Comparison of ENCODE assay signal across 13 cellular contexts in genomic region chr9:14349818-14350333, GRCh38. TPM values are rescaled to one million over a fixed set of nuclear protein-coding genes. Genes with fewer than 3 reads are reported as not detected.
DNase-seq lines count a peak whose midpoint lies in the region; ATAC-seq and TF ChIP-seq lines count a peak whose summit lies in the region.
"Had no signal": no experiment of that assay in that cellular context is flagged by ENCODE, and none has a peak within 500 bp of the region (broad histone marks: within the 10 kb centered on the region; RNA-seq: fewer than 3 reads in every experiment).

No MANE protein-coding gene starts in this region.

- DNase-seq in heart left ventricle (peak in 2 of 5 donors; percentile 27 to 43), left cardiac atrium (no peak), esophagus muscularis mucosa (ENCODE audit: extremely low spot score) (no peak), neural crest cell (ENCODE audit: low read depth, low spot score) (no peak), upper lobe of left lung (peak in 1 of 2 donors; percentile 33), SK-N-DZ (ENCODE audit: low spot score) (no peak)
- DNase-seq in activated T-cell treated with anti-CD3 and anti-CD28 coated beads, Interleukin-2, amount 50 U/mL, for 24 hours = no peak
- DNase-seq in NK-92 treated with Interleukin-12 subunit alpha and Interleukin-12 subunit beta, amount 100 ng/mL, for 24 hours (lab: John Stamatoyannopoulos, UW) = no peak
- DNase-seq: activated naive CD8-positive, alpha-beta T cell treated with anti-CD3 and anti-CD28 coated beads, Interleukin-2, amount 10 ng/mL, durations not matched to agents 7 days and 5 days; NCI-H2029 treated with DMSO at 0.1 percent for 48 hours; OCI-M1 had no signal

- peak overlapping the region; percentile 45 for H3K4me3 Mint-ChIP-seq in neural crest cell
- H3K4me3 Mint-ChIP-seq in activated T-cell treated with anti-CD3 and anti-CD28 coated beads, Interleukin-2, amount 50 U/mL, for 24 hours = no peak overlapping the region
- H3K4me3 Mint-ChIP-seq: activated naive CD8-positive, alpha-beta T cell treated with anti-CD3 and anti-CD28 coated beads, Interleukin-2, amount 10 ng/mL, durations not matched to agents 7 days and 5 days had no signal

- H3K27ac Mint-ChIP-seq in neural crest cell (ENCODE audit: unreplicated experiment) = no peak overlapping the region
- H3K27ac Mint-ChIP-seq in activated T-cell treated with anti-CD3 and anti-CD28 coated beads, Interleukin-2, amount 50 U/mL, for 24 hours = no peak overlapping the region
- H3K27ac Mint-ChIP-seq: activated naive CD8-positive, alpha-beta T cell treated with anti-CD3 and anti-CD28 coated beads, Interleukin-2, amount 10 ng/mL, durations not matched to agents 7 days and 5 days had no signal

- ATAC-seq in heart left ventricle (no peak), left cardiac atrium (no peak), upper lobe of left lung (ENCODE audit: low FRiP score in 2 of 2) (no peak)
- ATAC-seq: A549 had no signal

- TF ChIP-seq EP300 in esophagus muscularis mucosa (IDR thresholded peaks at IDR 0.05) (no peak), upper lobe of left lung (IDR thresholded peaks at IDR 0.05) (no peak)

- TF ChIP-seq POLR2A in heart left ventricle (IDR thresholded peaks at IDR 0.05) = no peak
- no peak for TF ChIP-seq POLR2A in esophagus muscularis mucosa (IDR thresholded peaks at IDR 0.05; ENCODE audit: low read depth)
- no peak for TF ChIP-seq POLR2A in upper lobe of left lung (IDR thresholded peaks at IDR 0.05)

- H3K36me3 Mint-ChIP-seq in neural crest cell (ENCODE audit: low read depth) = no peaks in the 10 kb centered on the region
- H3K36me3 Mint-ChIP-seq in activated T-cell treated with anti-CD3 and anti-CD28 coated beads, Interleukin-2, amount 50 U/mL, for 24 hours (ENCODE audit: low read depth) = no peaks in the 10 kb centered on the region
- H3K36me3 Mint-ChIP-seq: activated naive CD8-positive, alpha-beta T cell treated with anti-CD3 and anti-CD28 coated beads, Interleukin-2, amount 10 ng/mL, durations not matched to agents 7 days and 5 days had no signal

- H3K4me1 Mint-ChIP-seq in neural crest cell = peaks cover 66% of the 10 kb centered on the region
- peaks cover 24% of the 10 kb centered on the region for H3K4me1 Mint-ChIP-seq in activated T-cell treated with anti-CD3 and anti-CD28 coated beads, Interleukin-2, amount 50 U/mL, for 24 hours (ENCODE audit: low read depth)

- H3K4me1 ChIP-seq in heart left ventricle (peaks cover 4 to 70% (median 34%) of the 10 kb centered on the region in 12 donors), esophagus muscularis mucosa (peaks cover 47 to 86% (median 86%) of the 10 kb centered on the region in 4 donors), upper lobe of left lung (peaks cover 18 to 45% (median 36%) of the 10 kb centered on the region in 4 donors)

- H3K27me3 Mint-ChIP-seq in neural crest cell (ENCODE audit: low read depth) = peaks cover 6% of the 10 kb centered on the region
- peaks cover 76% of the 10 kb centered on the region for H3K27me3 Mint-ChIP-seq in activated T-cell treated with anti-CD3 and anti-CD28 coated beads, Interleukin-2, amount 50 U/mL, for 24 hours

- 35 to 54% (median 37%) methylated on average over 27 of the region's 27 CpGs for WGBS in heart left ventricle, 4 donors
- 47% methylated on average over 27 of the region's 27 CpGs for WGBS in esophagus muscularis mucosa
- WGBS in upper lobe of left lung, 2 donors = 23 to 24% methylated on average over 26 to 27 of the region's 27 CpGs

- no peaks in the 10 kb centered on the region for H3K36me3 ChIP-seq in heart left ventricle
- H3K36me3 ChIP-seq in esophagus muscularis mucosa = no peaks in the 10 kb centered on the region
- no peaks in the 10 kb centered on the region for H3K36me3 ChIP-seq in upper lobe of left lung

- H3K9me3 ChIP-seq in heart left ventricle (no peaks in the 10 kb centered on the region), esophagus muscularis mucosa (no peaks in the 10 kb centered on the region), upper lobe of left lung (no peaks in the 10 kb centered on the region)
- H3K9me3 ChIP-seq: A549 had no signal

- TF ChIP-seq CTCF in heart left ventricle (IDR thresholded peaks at IDR 0.05) = no peak
- no peak for TF ChIP-seq CTCF in esophagus muscularis mucosa (IDR thresholded peaks at IDR 0.05)
- no peak for TF ChIP-seq CTCF in neural crest cell (conservative IDR thresholded peaks at IDR 0.05)
- no peak for TF ChIP-seq CTCF in upper lobe of left lung (IDR thresholded peaks at IDR 0.05)

- no peaks in the 10 kb centered on the region for H3K9me3 Mint-ChIP-seq in neural crest cell
- no peaks in the 10 kb centered on the region for H3K9me3 Mint-ChIP-seq in activated T-cell treated with anti-CD3 and anti-CD28 coated beads, Interleukin-2, amount 50 U/mL, for 24 hours
- H3K9me3 Mint-ChIP-seq: activated naive CD8-positive, alpha-beta T cell treated with anti-CD3 and anti-CD28 coated beads, Interleukin-2, amount 10 ng/mL, durations not matched to agents 7 days and 5 days had no signal

- H3K27ac ChIP-seq in heart left ventricle (peak overlapping the region; percentile 76 to 94 (median 87)), esophagus muscularis mucosa (replicated peaks in 1 of 4) (peak overlapping the region; percentile 67 to 83 (median 74)), upper lobe of left lung (peak overlapping the region; percentile 72 to 85 (median 84))
- H3K27ac ChIP-seq: A549 had no signal

- H3K4me3 ChIP-seq in heart left ventricle (peak overlapping the region; percentile 1 to 72 (median 59)), esophagus muscularis mucosa (peak overlapping the region; percentile 53 to 66 (median 61)), upper lobe of left lung (peak overlapping the region; percentile 12 to 59 (median 50))
- H3K4me3 ChIP-seq: A549 had no signal

- intact Hi-C loops in heart left ventricle (cut with DNase I) = loop anchor here (2.0 to 10.0 kb wide), 25 partner anchors 27 to 998 kb away; partner anchors contain the start of gene NFIB (in 1 of the 10)
- intact Hi-C loops in left cardiac atrium (cut with DNase I) = loop anchor here (5.0 to 10.0 kb wide), 4 partner anchors 38 to 995 kb away; partner anchors contain the start of gene NFIB (in 1 of the 2)
- intact Hi-C loops in esophagus muscularis mucosa (cut with DNase I) = loop anchor here (5.0 kb wide), 3 partner anchors 33 to 998 kb away; no protein-coding TSS in a partner anchor

- H3K27me3 ChIP-seq in heart left ventricle = peaks cover 0 to 46% (median 0%) of the 10 kb centered on the region in 9 donors
- peaks cover 0 to 55% (median 27%) of the 10 kb centered on the region in 4 donors for H3K27me3 ChIP-seq in esophagus muscularis mucosa
- peaks cover 0 to 22% (median 7%) of the 10 kb centered on the region in 4 donors for H3K27me3 ChIP-seq in upper lobe of left lung

RNA-seq across cellular contexts. Expression of gene NFIB, which starts 35.9 kb away (rescaled TPM):
- total RNA-seq in heart left ventricle (100 to 1,000 TPM in 5 of 9 donors, 10 to 100 TPM in 4; 80.9 to 148 (median 116) TPM), left cardiac atrium (100 to 1,000 TPM; 110 to 118 TPM), esophagus muscularis mucosa (10 to 100 TPM; 38.1 to 64.4 (median 55.8) TPM), neural crest cell (2.9 and 3.7 TPM in 2 replicates), upper lobe of left lung (100 to 1,000 TPM in 1 of 6 donors, 10 to 100 TPM in 5; 33.9 to 109 (median 67.5) TPM)
- 10 to 100 TPM; 24.5 to 36.3 TPM for polyA plus RNA-seq in heart left ventricle
- polyA plus RNA-seq in SK-N-DZ (2014; cell fraction: cytosol; rRNA removed) = 4.4 and 6.0 TPM in 2 replicates
- polyA plus RNA-seq in SK-N-DZ (2014; cell fraction: nucleus; rRNA removed) = 12.1 and 12.8 TPM in 2 replicates
- total RNA-seq: activated CD8-positive, alpha-beta memory T cell treated with anti-CD3 and anti-CD28 coated beads for 36 hours; activated naive CD8-positive, alpha-beta T cell treated with anti-CD3 and anti-CD28 coated beads, Interleukin-2, amount 10 ng/mL, durations not matched to agents 7 days and 5 days had no signal
